In the genomic region with DNA sequence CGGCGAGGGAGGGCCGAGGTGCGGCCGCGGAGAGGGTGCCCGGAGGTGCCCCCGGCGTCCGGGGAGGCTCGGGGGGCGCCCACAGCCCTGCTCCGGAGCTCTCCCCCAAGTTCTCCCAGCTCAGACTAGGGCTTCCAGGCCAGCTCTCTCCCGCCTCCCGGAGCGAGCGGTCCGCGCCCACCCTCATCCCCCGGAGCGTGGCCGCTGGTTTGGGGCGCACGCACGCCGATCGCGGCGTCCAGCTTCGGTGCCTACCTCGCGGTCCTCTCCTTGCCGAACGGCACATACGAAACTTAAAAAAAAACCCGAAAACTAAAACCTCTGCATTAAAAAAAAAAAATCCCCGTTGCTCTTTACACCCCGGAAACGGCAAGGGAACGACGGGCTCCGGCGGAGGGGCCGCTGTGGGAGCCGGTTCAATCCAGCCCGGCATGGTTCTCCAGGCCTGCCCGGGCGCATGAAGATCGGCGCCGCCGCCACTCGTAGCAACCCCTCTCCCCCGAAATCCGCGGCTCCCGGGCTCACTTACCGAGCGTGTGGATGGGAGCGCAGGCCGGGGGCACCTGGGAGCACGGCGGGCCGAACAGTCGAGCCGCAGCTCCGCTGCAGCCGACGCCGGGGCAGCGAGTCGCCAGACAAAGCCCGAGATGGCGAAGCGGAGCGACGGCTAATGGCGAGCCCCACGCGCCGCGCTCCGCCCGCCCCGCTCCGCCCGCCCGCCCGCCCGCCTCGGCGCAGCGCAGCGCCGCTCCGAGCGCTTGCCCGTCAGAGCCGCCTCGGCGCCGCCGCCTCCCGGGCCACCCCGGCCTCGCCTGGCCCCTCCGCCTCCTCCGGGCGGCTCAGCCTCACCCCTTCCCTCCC, we compare ENCODE assay signal across 8 cellular contexts. TPM values are rescaled to one million over a fixed set of nuclear protein-coding genes. Genes with fewer than 3 reads are reported as not detected.
DNase-seq lines count a peak whose midpoint lies in the region; ATAC-seq and TF ChIP-seq lines count a peak whose summit lies in the region.

No MANE protein-coding gene starts in this region.

- no peak for TF ChIP-seq POLR2A in ovary (IDR thresholded peaks at IDR 0.05)

- H3K4me3 Mint-ChIP-seq in activated naive CD8-positive, alpha-beta T cell = peak overlapping the region; percentile 93
- peak overlapping the region; percentile 94 for H3K4me3 Mint-ChIP-seq in glutamatergic neuron (ENCODE audit: unreplicated experiment)

- ATAC-seq in GM18517 (IDR thresholded peaks at IDR 0.05; ENCODE audit: unreplicated experiment) (no peak), GM19351 (IDR thresholded peaks at IDR 0.05; ENCODE audit: unreplicated experiment) (no peak)

- peak overlapping the region; percentile 79 for H3K4me3 ChIP-seq in HFF-Myc (replicated peaks; ENCODE audit: low read depth, low read length)
- peak overlapping the region; percentile 94 for H3K4me3 ChIP-seq in ovary

- H3K36me3 ChIP-seq in ovary = no peaks in the 10 kb centered on the region

- H3K4me1 Mint-ChIP-seq in activated naive CD8-positive, alpha-beta T cell (ENCODE audit: low read depth) = peaks cover 29% of the 10 kb centered on the region
- H3K4me1 Mint-ChIP-seq in glutamatergic neuron (ENCODE audit: low read depth, unreplicated experiment) = peaks cover 20% of the 10 kb centered on the region

- no peaks in the 10 kb centered on the region for H3K9me3 ChIP-seq in ovary

- no peaks in the 10 kb centered on the region for H3K9me3 Mint-ChIP-seq in activated naive CD8-positive, alpha-beta T cell (ENCODE audit: low read depth)
- H3K9me3 Mint-ChIP-seq in glutamatergic neuron (ENCODE audit: unreplicated experiment) = peaks cover 21% of the 10 kb centered on the region

- peak overlapping the region; percentile 94 for H3K27ac Mint-ChIP-seq in activated naive CD8-positive, alpha-beta T cell
- peak overlapping the region; percentile 96 for H3K27ac Mint-ChIP-seq in glutamatergic neuron (ENCODE audit: unreplicated experiment)

- no peak for TF ChIP-seq EP300 in ovary (IDR thresholded peaks at IDR 0.05)

- H3K27me3 Mint-ChIP-seq in activated naive CD8-positive, alpha-beta T cell = no peaks in the 10 kb centered on the region
- H3K27me3 Mint-ChIP-seq in glutamatergic neuron (ENCODE audit: unreplicated experiment) = peaks cover 18% of the 10 kb centered on the region

- peak; percentile 24 for DNase-seq in COR-L47 (lab: John Stamatoyannopoulos, UW)
- DNase-seq in HFF-Myc (ENCODE audit: extremely low read depth, low read depth) = no peak
- DNase-seq in RKO (ENCODE audit: low spot score) = peak; percentile 45
- DNase-seq in glutamatergic neuron = peak; percentile 35
- peak; percentile 48 to 74 (median 61) for DNase-seq in ovary

- H3K27ac ChIP-seq in ovary = peak overlapping the region; percentile 98 to 99

- intact Hi-C loops in ovary (cut with DNase I) = loop anchor here in 3 of 4 donors (2.0 to 5.0 kb wide), 3 partner anchors 87 to 107 kb away; a partner anchor contains a TSS

- TF ChIP-seq CTCF in HFF-Myc (IDR thresholded peaks at IDR 0.05; ENCODE audit: low read depth, low read length, missing control alignments) (no peak), glutamatergic neuron (IDR thresholded peaks at IDR 0.05; ENCODE audit: partially characterized antibody, unreplicated experiment) (no peak), ovary (IDR thresholded peaks at IDR 0.05) (no peak)

- peaks cover 20% of the 10 kb centered on the region for H3K4me1 ChIP-seq in ovary (ENCODE audit: insufficient read depth)

- peaks cover 7% of the 10 kb centered on the region for H3K36me3 Mint-ChIP-seq in activated naive CD8-positive, alpha-beta T cell
- no peaks in the 10 kb centered on the region for H3K36me3 Mint-ChIP-seq in glutamatergic neuron (ENCODE audit: unreplicated experiment)

- WGBS in ovary, 3 donors = 0 to 1% (median 0%) methylated on average over 83 to 109 of the region's 109 CpGs

- no peaks in the 10 kb centered on the region for H3K27me3 ChIP-seq in ovary

RNA-seq across cellular contexts. Expression of a gene that starts 1.0 kb away (rescaled TPM):
- total RNA-seq in glutamatergic neuron (ENCODE audit: unreplicated experiment) (97.6 TPM), ovary (100 to 1,000 TPM in 1 of 7 donors, 10 to 100 TPM in 6; 29.6 to 128 (median 81.5) TPM)
- 10 to 100 TPM; 44.1 to 85.1 TPM for polyA plus RNA-seq in ovary

RNA-seq across cellular contexts. Expression of a gene that starts 20.8 kb away (rescaled TPM):
- total RNA-seq in glutamatergic neuron (ENCODE audit: unreplicated experiment) (146 TPM), ovary (10 to 100 TPM; 25.3 to 97.4 (median 72.6) TPM)
- 10 to 100 TPM; 33.6 to 45.1 TPM for polyA plus RNA-seq in ovary

RNA-seq across cellular contexts. Expression of a gene that starts 33.7 kb away (rescaled TPM):
- total RNA-seq in glutamatergic neuron (ENCODE audit: unreplicated experiment) = 52.1 TPM
- 10 to 100 TPM; 18.7 to 37.0 (median 28.6) TPM for total RNA-seq in ovary
- polyA plus RNA-seq in ovary = 10 to 100 TPM; 22.5 to 36.8 TPM

RNA-seq across cellular contexts. Expression of a gene that starts 47.5 kb away (rescaled TPM):
- total RNA-seq in glutamatergic neuron (ENCODE audit: unreplicated experiment) (not detected), ovary (1 to 10 TPM in 1 of 7 donors, under 1 TPM in 3, not detected in 3; 0.08 to 3.2 (median 0.35) TPM)
- not detected for polyA plus RNA-seq in ovary

RNA-seq across cellular contexts. Expression of a gene that starts 49.9 kb away (rescaled TPM):
- total RNA-seq in glutamatergic neuron (ENCODE audit: unreplicated experiment) (not detected), ovary (1 to 10 TPM in 3 of 7 donors, under 1 TPM in 3, not detected in 1; 0.24 to 1.8 (median 0.98) TPM)
- polyA plus RNA-seq in ovary = 1 to 10 TPM in 1 of 2 donors, under 1 TPM in 1; 0.10 to 1.3 TPM
